ENCODE assay signal across 8 cellular contexts in the genomic region with DNA sequence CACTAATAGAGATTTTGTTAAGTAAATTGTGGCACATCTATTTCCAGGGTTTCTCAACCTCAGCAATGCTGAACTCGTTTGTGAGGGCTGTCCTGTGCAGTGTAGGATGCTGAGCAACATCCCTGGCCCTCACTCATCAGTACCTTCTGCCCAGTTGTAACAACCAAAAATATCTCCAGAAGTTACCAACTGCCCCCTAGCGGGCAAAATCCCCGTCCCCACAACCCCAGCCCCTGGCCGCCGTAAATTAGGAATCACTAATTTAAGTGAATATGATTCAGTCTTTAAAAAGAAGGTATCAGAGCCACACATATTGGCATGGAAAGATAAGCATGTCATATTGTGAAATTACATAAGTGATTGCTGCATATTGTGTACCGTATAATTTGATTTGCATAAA.
A peak's percentile ranks its signal among the peaks of the same experiment; 100 is the strongest.
DNase-seq lines count a peak whose midpoint lies in the region; ATAC-seq and TF ChIP-seq lines count a peak whose summit lies in the region.

No MANE protein-coding gene starts in this region.

- intact Hi-C loops in lower lobe of right lung (cut with DNase I), result loop anchor here (10.0 kb wide), 1 partner anchor 1102 kb away; no protein-coding TSS in a partner anchor
- intact Hi-C loops in natural killer cell (cut with micrococcal nuclease), result no loop called here

- H3K9me3 Mint-ChIP-seq in activated naive CD4-positive, alpha-beta T cell treated with anti-CD3 and anti-CD28 coated beads, Interleukin-2, amount 10 ng/mL, durations not matched to agents 7 days and 5 days, result no peaks in the 10 kb centered on the region
- no peaks in the 10 kb centered on the region for H3K9me3 Mint-ChIP-seq in T-helper 2 cell treated with Interferon-gamma antibody and Interleukin-4, amounts not matched to agents 5 μg/mL and 100 μg/mL, for 36 hours
- no peaks in the 10 kb centered on the region for H3K9me3 Mint-ChIP-seq in natural killer cell

- H3K4me1 Mint-ChIP-seq in activated naive CD4-positive, alpha-beta T cell treated with anti-CD3 and anti-CD28 coated beads, Interleukin-2, amount 10 ng/mL, durations not matched to agents 7 days and 5 days, result peaks cover 43% of the 10 kb centered on the region
- H3K4me1 Mint-ChIP-seq in T-helper 2 cell treated with Interferon-gamma antibody and Interleukin-4, amounts not matched to agents 5 μg/mL and 100 μg/mL, for 36 hours (ENCODE audit: low read depth), result peaks cover 24% of the 10 kb centered on the region
- peaks cover 0 to 17% of the 10 kb centered on the region in 2 donors for H3K4me1 Mint-ChIP-seq in natural killer cell

- TF ChIP-seq CTCF in lower lobe of right lung (IDR thresholded peaks at IDR 0.05) (peak; percentile 32), natural killer cell (IDR thresholded peaks at IDR 0.05) (no peak)

- CTCF ChIA-PET in activated naive CD4-positive, alpha-beta T cell treated with anti-CD3 and anti-CD28 coated beads, Interleukin-2, amount 10 ng/mL, durations not matched to agents 7 days and 5 days (lab: Charles Lee), result no interaction called here

- H3K4me3 ChIP-seq in lower lobe of right lung, result no peak overlapping the region

- H3K27ac ChIP-seq in lower lobe of right lung, result no peak overlapping the region

- TF ChIP-seq RAD21 in Ishikawa (IDR thresholded peaks at IDR 0.05; ENCODE audit: low read depth), result peak; percentile 25; the same call in 1 of the 2 replicates

- H3K27ac Mint-ChIP-seq in activated naive CD4-positive, alpha-beta T cell treated with anti-CD3 and anti-CD28 coated beads, Interleukin-2, amount 10 ng/mL, durations not matched to agents 7 days and 5 days, result no peak overlapping the region
- no peak overlapping the region for H3K27ac Mint-ChIP-seq in T-helper 2 cell treated with Interferon-gamma antibody and Interleukin-4, amounts not matched to agents 5 μg/mL and 100 μg/mL, for 36 hours
- H3K27ac Mint-ChIP-seq in natural killer cell, result no peak overlapping the region

- H3K36me3 Mint-ChIP-seq in activated naive CD4-positive, alpha-beta T cell treated with anti-CD3 and anti-CD28 coated beads, Interleukin-2, amount 10 ng/mL, durations not matched to agents 7 days and 5 days, result peaks cover 6% of the 10 kb centered on the region
- H3K36me3 Mint-ChIP-seq in T-helper 2 cell treated with Interferon-gamma antibody and Interleukin-4, amounts not matched to agents 5 μg/mL and 100 μg/mL, for 36 hours (ENCODE audit: low read depth), result no peaks in the 10 kb centered on the region
- no peaks in the 10 kb centered on the region for H3K36me3 Mint-ChIP-seq in natural killer cell

- H3K4me1 ChIP-seq in lower lobe of right lung, result no peaks in the 10 kb centered on the region

- H3K27me3 ChIP-seq in lower lobe of right lung (ENCODE audit: low read depth), result no peaks in the 10 kb centered on the region

- H3K36me3 ChIP-seq in lower lobe of right lung, result no peaks in the 10 kb centered on the region

- ATAC-seq in lower lobe of right lung, result no peak
- no peak for ATAC-seq in HG02642 (IDR thresholded peaks at IDR 0.05; ENCODE audit: poor library complexity, unreplicated experiment)
- ATAC-seq in natural killer cell, result no peak

- H3K9me3 ChIP-seq in lower lobe of right lung, result no peaks in the 10 kb centered on the region

- TF ChIP-seq EP300 in Ishikawa (IDR thresholded peaks at IDR 0.05; ENCODE audit: borderline replicate concordance), result no peak

- H3K27me3 Mint-ChIP-seq in activated naive CD4-positive, alpha-beta T cell treated with anti-CD3 and anti-CD28 coated beads, Interleukin-2, amount 10 ng/mL, durations not matched to agents 7 days and 5 days, result peaks cover 7% of the 10 kb centered on the region
- H3K27me3 Mint-ChIP-seq in T-helper 2 cell treated with Interferon-gamma antibody and Interleukin-4, amounts not matched to agents 5 μg/mL and 100 μg/mL, for 36 hours (ENCODE audit: low read depth), result peaks cover 12% of the 10 kb centered on the region
- peaks cover 0 to 9% of the 10 kb centered on the region in 2 donors for H3K27me3 Mint-ChIP-seq in natural killer cell (ENCODE audit: low read depth in 2 of 2)

- DNase-seq in D341Med (ENCODE audit: low spot score) (peak; percentile 54), lower lobe of right lung (peak; percentile 38), natural killer cell (no peak), CD1c-positive myeloid dendritic cell (ENCODE audit: extremely low spot score) (no peak)
- DNase-seq in activated naive CD4-positive, alpha-beta T cell treated with anti-CD3 and anti-CD28 coated beads, Interleukin-2, amount 10 ng/mL, durations not matched to agents 7 days and 5 days, result peak; percentile 21
- DNase-seq in T-helper 2 cell treated with Interferon-gamma antibody and Interleukin-4, amounts not matched to agents 5 μg/mL and 100 μg/mL, for 36 hours (ENCODE audit: low spot score), result no peak

- no peak overlapping the region for H3K4me3 Mint-ChIP-seq in activated naive CD4-positive, alpha-beta T cell treated with anti-CD3 and anti-CD28 coated beads, Interleukin-2, amount 10 ng/mL, durations not matched to agents 7 days and 5 days
- H3K4me3 Mint-ChIP-seq in T-helper 2 cell treated with Interferon-gamma antibody and Interleukin-4, amounts not matched to agents 5 μg/mL and 100 μg/mL, for 36 hours, result no peak overlapping the region
- no peak overlapping the region for H3K4me3 Mint-ChIP-seq in natural killer cell

TF ChIP-seq in Ishikawa, 13 proteins besides CTCF, POLR2A, EP300 and RAD21:
- no peak for TF ChIP-seq TCF12 (IDR thresholded peaks at IDR 0.05; ENCODE audit: low read depth)

Comparison
In these comparisons a context has a peak if more than half of its experiments do, and no peak if none do; other contexts are left out.
1. DNase-seq: peak in D341Med (single experiment), activated naive CD4-positive, alpha-beta T cell treated with anti-CD3 and anti-CD28 coated beads, Interleukin-2, amount 10 ng/mL, durations not matched to agents 7 days and 5 days (single experiment) and lower lobe of right lung (single experiment); none in T-helper 2 cell treated with Interferon-gamma antibody and Interleukin-4, amounts not matched to agents 5 μg/mL and 100 μg/mL, for 36 hours (single experiment), natural killer cell (single experiment) and CD1c-positive myeloid dendritic cell (single experiment).